Comparison of ENCODE assay signal across 8 cellular contexts in genomic region chr11:6258571-6258998, GRCh38. TPM values are rescaled to one million over a fixed set of nuclear protein-coding genes. Genes with fewer than 3 reads are reported as not detected.
DNase-seq lines count a peak whose midpoint lies in the region; ATAC-seq and TF ChIP-seq lines count a peak whose summit lies in the region.
"Had no signal": no experiment of that assay in that cellular context is flagged by ENCODE, and none has a peak within 500 bp of the region (broad histone marks: within the 10 kb centered on the region; RNA-seq: fewer than 3 reads in every experiment).

No MANE protein-coding gene starts in this region.

- intact Hi-C loops in heart left ventricle (cut with DNase I) (loop anchor here in 3 of 10 donors (10.0 kb wide), 3 partner anchors 56 to 234 kb away; no protein-coding TSS in a partner anchor), spleen (cut with DNase I; ENCODE audit: low total_unique reads) (loop anchor here (10.0 kb wide), 1 partner anchor 96 kb away; no protein-coding TSS in a partner anchor)

- no peak for TF ChIP-seq POLR2A in heart left ventricle (IDR thresholded peaks at IDR 0.05)
- TF ChIP-seq POLR2A in spleen (IDR thresholded peaks at IDR 0.05), result no peak

- H3K27me3 ChIP-seq in heart left ventricle (peaks cover 0 to 67% (median 22%) of the 10 kb centered on the region in 9 donors), spleen (replicated peaks in 1 of 7) (peaks cover 0 to 88% (median 37%) of the 10 kb centered on the region in 7 donors)

- H3K27ac ChIP-seq in heart left ventricle, result no peak overlapping the region
- H3K27ac ChIP-seq in spleen, result no peak overlapping the region

- H3K36me3 ChIP-seq in heart left ventricle (no peaks in the 10 kb centered on the region), spleen (no peaks in the 10 kb centered on the region)

- 13 to 16% (median 14%) methylated on average over 15 of the region's 15 CpGs for WGBS in heart left ventricle, 4 donors
- WGBS in spleen, 5 donors, result 7 to 13% (median 12%) methylated on average over 15 of the region's 15 CpGs

- ATAC-seq in heart left ventricle (peak in 3 of 4 donors; percentile 21 to 46 (median 41)), GM18498 (IDR thresholded peaks at IDR 0.05; ENCODE audit: unreplicated experiment) (no peak)

- no peak for TF ChIP-seq CTCF in heart left ventricle (IDR thresholded peaks at IDR 0.05)
- TF ChIP-seq CTCF in spleen (IDR thresholded peaks at IDR 0.05 in 8 of 11, conservative IDR thresholded peaks at IDR 0.05 in 3 of 11), result no peak

- DNase-seq in NCI-H1417 (lab: John Stamatoyannopoulos, UW) (peak in 2 of 3 experiments; percentile 61 to 70), NCI-H1417 treated with DMSO at 0.1 percent for 48 hours (lab: John Stamatoyannopoulos, UW) (no peak), heart left ventricle (no peak), spleen (no peak), AG08395 (ENCODE audit: low spot score) (no peak)

- no peaks in the 10 kb centered on the region for H3K9me3 ChIP-seq in heart left ventricle
- H3K9me3 ChIP-seq in spleen, result no peaks in the 10 kb centered on the region

- peaks cover 0 to 18% (median 10%) of the 10 kb centered on the region in 12 donors for H3K4me1 ChIP-seq in heart left ventricle
- peaks cover 7 to 19% (median 17%) of the 10 kb centered on the region in 6 donors for H3K4me1 ChIP-seq in spleen

- peak overlapping the region in 11 of 12 donors; percentile 20 to 54 (median 46) for H3K4me3 ChIP-seq in heart left ventricle
- H3K4me3 ChIP-seq in spleen, result peak overlapping the region; percentile 8 to 66 (median 34)

RNA-seq across cellular contexts. Expression of gene CCKBR, which starts 1.1 kb away (rescaled TPM):
- total RNA-seq in heart left ventricle, result under 1 TPM in 1 of 9 donors, not detected in 8; 0.14 TPM
- not detected for polyA plus RNA-seq in heart left ventricle
- total RNA-seq in spleen, result not detected
- not detected for polyA plus RNA-seq in spleen
- total RNA-seq: A172, lung microvascular endothelial cell had no signal

RNA-seq across cellular contexts. Expression of gene CNGA4, which starts 19.7 kb away (rescaled TPM):
- total RNA-seq in heart left ventricle, result not detected
- under 1 TPM; 0.06 to 0.11 TPM for polyA plus RNA-seq in heart left ventricle
- total RNA-seq in spleen, result under 1 TPM in 5 of 7 donors, not detected in 2; 0.23 to 0.60 (median 0.33) TPM
- polyA plus RNA-seq in spleen, result under 1 TPM; 0.06 to 0.29 (median 0.09) TPM
- total RNA-seq: A172, lung microvascular endothelial cell had no signal

RNA-seq across cellular contexts. Expression of gene FHIP1B, which starts 24.1 kb away (rescaled TPM):
- total RNA-seq in heart left ventricle (10 to 100 TPM; 13.1 to 30.3 (median 16.3) TPM), spleen (10 to 100 TPM; 36.3 to 77.6 (median 41.1) TPM)
- polyA plus RNA-seq in heart left ventricle (10 to 100 TPM; 13.7 to 25.4 TPM), spleen (10 to 100 TPM; 14.9 to 41.6 (median 39.1) TPM)

RNA-seq across cellular contexts. Expression of gene C11orf42, which starts 53.2 kb away (rescaled TPM):
- total RNA-seq in heart left ventricle (not detected), spleen (not detected)
- polyA plus RNA-seq in heart left ventricle (not detected), spleen (not detected)
- total RNA-seq: A172, lung microvascular endothelial cell had no signal

RNA-seq across cellular contexts. Expression of gene OR52W1, which starts 59.6 kb away (rescaled TPM):
- total RNA-seq in heart left ventricle, result not detected
- polyA plus RNA-seq in heart left ventricle, result not detected
- not detected for total RNA-seq in spleen
- polyA plus RNA-seq in spleen, result not detected
- total RNA-seq: A172, lung microvascular endothelial cell had no signal

Comparison
In these comparisons a context has a peak if more than half of its experiments do, and no peak if none do; other contexts are left out.
1. DNase-seq: peak in NCI-H1417 (2 of 3); none in NCI-H1417 treated with DMSO at 0.1 percent for 48 hours (single experiment), heart left ventricle (0 of 5), spleen (single experiment) and AG08395 (single experiment).